26 cellular contexts compared by ENCODE assay signal in the genomic region with DNA sequence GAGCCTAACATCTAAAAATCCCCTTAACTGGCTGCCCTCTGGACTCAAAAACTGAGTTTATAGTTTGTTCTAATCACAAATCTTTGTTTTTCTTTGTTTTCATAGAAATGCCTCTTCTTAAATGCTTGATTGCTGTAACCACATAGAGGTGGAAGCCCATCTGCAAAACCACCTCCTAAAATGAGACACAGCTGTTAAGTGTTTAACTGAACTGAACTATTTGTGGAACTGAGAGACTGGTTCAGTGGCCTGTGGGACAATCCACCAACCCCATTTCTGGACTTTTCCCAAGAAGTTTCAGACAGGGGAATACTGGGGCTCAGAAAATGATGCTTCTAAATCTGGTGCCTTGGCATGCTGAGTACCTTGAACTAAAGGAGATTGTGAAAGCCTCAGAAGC.
"Had no signal": no experiment of that assay in that cellular context is flagged by ENCODE, and none has a peak within 500 bp of the region (broad histone marks: within the 10 kb centered on the region; RNA-seq: fewer than 3 reads in every experiment).

No MANE protein-coding gene starts in this region.

- H3K4me3 ChIP-seq: cardiac muscle cell had no signal

- H3K27ac ChIP-seq: brain microvascular endothelial cell, cardiac muscle cell, VCaP had no signal

- H3K27ac Mint-ChIP-seq: activated CD4-positive, alpha-beta memory T cell treated with anti-CD3 and anti-CD28 coated beads for 36 hours; activated CD4-positive, alpha-beta T cell treated with anti-CD3 and anti-CD28 coated beads, Interleukin-2, amount 10 ng/mL, durations not matched to agents 7 days and 5 days; activated naive CD4-positive, alpha-beta T cell treated with anti-CD3 and anti-CD28 coated beads, Interleukin-2, amount 50 U/mL, for 72 hours; activated naive CD8-positive, alpha-beta T cell treated with anti-CD3 and anti-CD28 coated beads, Interleukin-2, amount 50 U/mL, for 24 hours; activated T-helper 1 cell treated with anti-CD3 and anti-CD28 coated beads, Interleukin-12 subunit alpha, Interleukin-12 subunit beta, Interleukin-2, Interleukin-4 antibody, amounts not matched to agents 30 ng/mL and 10 ng/mL and 1 ng/mL, durations not matched to agents 14 hours and 24 hours and 36 hours; T-helper 17 cell had no signal

- H3K4me3 Mint-ChIP-seq: activated CD4-positive, alpha-beta memory T cell treated with anti-CD3 and anti-CD28 coated beads for 36 hours; activated CD4-positive, alpha-beta T cell treated with anti-CD3 and anti-CD28 coated beads, Interleukin-2, amount 10 ng/mL, durations not matched to agents 7 days and 5 days; activated naive CD8-positive, alpha-beta T cell treated with anti-CD3 and anti-CD28 coated beads, Interleukin-2, amount 50 U/mL, for 24 hours; activated T-helper 1 cell treated with anti-CD3 and anti-CD28 coated beads, Interleukin-12 subunit alpha, Interleukin-12 subunit beta, Interleukin-2, Interleukin-4 antibody, amounts not matched to agents 30 ng/mL and 10 ng/mL and 1 ng/mL, durations not matched to agents 14 hours and 24 hours and 36 hours; T-helper 17 cell had no signal

- DNase-seq: activated CD4-positive, alpha-beta memory T cell treated with anti-CD3 and anti-CD28 coated beads for 36 hours; activated CD4-positive, alpha-beta T cell treated with anti-CD3 and anti-CD28 coated beads, Interleukin-2, amount 10 ng/mL, durations not matched to agents 7 days and 5 days; activated CD4-positive, CD25-positive, alpha-beta regulatory T cell; activated CD8-positive, alpha-beta memory T cell treated with anti-CD3 and anti-CD28 coated beads for 24 hours; activated effector memory CD4-positive, alpha-beta T cell treated with anti-CD3 and anti-CD28 coated beads, Interleukin-2, amount 50 U/mL, for 16 hours; activated naive CD4-positive, alpha-beta T cell treated with Interleukin-2 at 50 U/mL for 16 hours; activated naive CD8-positive, alpha-beta T cell treated with anti-CD3 and anti-CD28 coated beads, Interleukin-2, amount 50 U/mL, for 24 hours; activated T-cell treated with anti-CD3 and anti-CD28 coated beads, Interleukin-2, amount 50 U/mL, for 1 hour; amniotic stem cell; brain microvascular endothelial cell; Kasumi-1; KBM-7; NCI-H1092; NCI-H1417; NCI-H1930; NCI-H2171; NCI-H2227 treated with DMSO at 0.1 percent for 48 hours; NCI-H446 treated with DMSO at 0.1 percent for 48 hours; NCI-H774; SIG-M5; T-helper 17 cell; T1000 had no signal

- H3K4me1 Mint-ChIP-seq: T-helper 17 cell had no signal

- H3K27me3 ChIP-seq: brain microvascular endothelial cell, cardiac muscle cell had no signal

- ATAC-seq: activated naive CD4-positive, alpha-beta T cell treated with anti-CD3 and anti-CD28 coated beads, Interleukin-2, amount 50 U/mL, for 72 hours; activated naive CD8-positive, alpha-beta T cell treated with anti-CD3 and anti-CD28 coated beads, Interleukin-2, amount 50 U/mL, for 24 hours; T-helper 17 cell had no signal

- H3K36me3 ChIP-seq: brain microvascular endothelial cell, cardiac muscle cell had no signal
